In genomic region chr2:18749912-18750526, GRCh38 we compare ENCODE assay signal across 8 cellular contexts.
DNase-seq lines count a peak whose midpoint lies in the region; ATAC-seq, FAIRE-seq and TF ChIP-seq lines count a peak whose summit lies in the region.

No MANE protein-coding gene starts in this region.

- H2AFZ ChIP-seq in parathyroid adenoma: no peak overlapping the region

- no peak overlapping the region for H3K4me2 ChIP-seq in parathyroid adenoma (ENCODE audit: low read length)

- H3K4me3 ChIP-seq in fibroblast of villous mesenchyme (ENCODE audit: low read depth, low read length) (no peak overlapping the region), parathyroid adenoma (ENCODE audit: low read depth, low read length) (no peak overlapping the region)

- POLR2A ChIA-PET in activated CD4-positive, alpha-beta T cell treated with anti-CD3 and anti-CD28 coated beads, Interleukin-2, amount 10 ng/mL, durations not matched to agents 7 days and 5 days (lab: Charles Lee): no interaction called here

- TF ChIP-seq CTCF in AG09319 (IDR thresholded peaks at IDR 0.05; ENCODE audit: low read depth, low read length): peak; percentile 70
- TF ChIP-seq CTCF in fibroblast of villous mesenchyme (IDR thresholded peaks at IDR 0.05; ENCODE audit: insufficient read depth, low read depth, low read length): peak; percentile 77
- TF ChIP-seq CTCF in parathyroid adenoma (IDR thresholded peaks at IDR 0.05): peak; percentile 72

- H3K4me1 ChIP-seq in parathyroid adenoma: no peaks in the 10 kb centered on the region

- H3K9me3 ChIP-seq in parathyroid adenoma (ENCODE audit: control insufficient read depth, low read length): no peaks in the 10 kb centered on the region

- H3K36me3 ChIP-seq in parathyroid adenoma (ENCODE audit: control insufficient read depth, insufficient read depth, low read length): no peaks in the 10 kb centered on the region

- DNase-seq in AG09319 (ENCODE audit: extremely low read depth, low read depth) (no peak), GM18507 (ENCODE audit: extremely low spot score, insufficient read length, low read depth) (no peak), NCI-H2196 treated with DMSO at 0.1 percent for 48 hours (lab: John Stamatoyannopoulos, UW; ENCODE audit: unreplicated experiment) (peak; percentile 53), fibroblast of villous mesenchyme (ENCODE audit: low read depth) (peak; percentile 77), NCI-H1930 (lab: John Stamatoyannopoulos, UW) (no peak)
- peak; percentile 60 for DNase-seq in activated CD4-positive, alpha-beta T cell treated with anti-CD3 and anti-CD28 coated beads, Interleukin-2, amount 10 ng/mL, durations not matched to agents 7 days and 5 days

- H3K79me2 ChIP-seq in parathyroid adenoma: no peaks in the 10 kb centered on the region

- H3K27me3 Mint-ChIP-seq in activated CD4-positive, alpha-beta T cell treated with anti-CD3 and anti-CD28 coated beads, Interleukin-2, amount 10 ng/mL, durations not matched to agents 7 days and 5 days: no peaks in the 10 kb centered on the region

- CTCF ChIA-PET in activated CD4-positive, alpha-beta T cell treated with anti-CD3 and anti-CD28 coated beads, Interleukin-2, amount 10 ng/mL, durations not matched to agents 7 days and 5 days (lab: Charles Lee): no interaction called here

- no peaks in the 10 kb centered on the region for H3K27me3 ChIP-seq in parathyroid adenoma (ENCODE audit: control insufficient read depth, insufficient read depth, low read length)

- no peaks in the 10 kb centered on the region for H3K4me1 Mint-ChIP-seq in activated CD4-positive, alpha-beta T cell treated with anti-CD3 and anti-CD28 coated beads, Interleukin-2, amount 10 ng/mL, durations not matched to agents 7 days and 5 days

- no peak overlapping the region for H3K27ac Mint-ChIP-seq in activated CD4-positive, alpha-beta T cell treated with anti-CD3 and anti-CD28 coated beads, Interleukin-2, amount 10 ng/mL, durations not matched to agents 7 days and 5 days

- H3K36me3 Mint-ChIP-seq in activated CD4-positive, alpha-beta T cell treated with anti-CD3 and anti-CD28 coated beads, Interleukin-2, amount 10 ng/mL, durations not matched to agents 7 days and 5 days (ENCODE audit: low read depth): no peaks in the 10 kb centered on the region

- no peak overlapping the region for H3K9ac ChIP-seq in parathyroid adenoma

- no peaks in the 10 kb centered on the region for H3K9me3 Mint-ChIP-seq in activated CD4-positive, alpha-beta T cell treated with anti-CD3 and anti-CD28 coated beads, Interleukin-2, amount 10 ng/mL, durations not matched to agents 7 days and 5 days

- no peak overlapping the region for H3K4me3 Mint-ChIP-seq in activated CD4-positive, alpha-beta T cell treated with anti-CD3 and anti-CD28 coated beads, Interleukin-2, amount 10 ng/mL, durations not matched to agents 7 days and 5 days

- H3K27ac ChIP-seq in parathyroid adenoma: no peak overlapping the region

- ATAC-seq in GM21737 (IDR thresholded peaks at IDR 0.05; ENCODE audit: unreplicated experiment): no peak

- FAIRE-seq in GM18507 (lab: Jason Lieb, UNC): peak; percentile 60

Comparison
In these comparisons a context has a peak if more than half of its experiments do, and no peak if none do; other contexts are left out.
1. DNase-seq: peak in NCI-H2196 treated with DMSO at 0.1 percent for 48 hours (single experiment), activated CD4-positive, alpha-beta T cell treated with anti-CD3 and anti-CD28 coated beads, Interleukin-2, amount 10 ng/mL, durations not matched to agents 7 days and 5 days (single experiment) and fibroblast of villous mesenchyme (single experiment); none in AG09319 (single experiment), GM18507 (single experiment) and NCI-H1930 (0 of 2).
2. Peak in every context shown above with its lines, with median percentiles within 50 percentile points of each other: CTCF ChIP-seq.